8 cellular contexts compared by ENCODE assay signal in the genomic region with DNA sequence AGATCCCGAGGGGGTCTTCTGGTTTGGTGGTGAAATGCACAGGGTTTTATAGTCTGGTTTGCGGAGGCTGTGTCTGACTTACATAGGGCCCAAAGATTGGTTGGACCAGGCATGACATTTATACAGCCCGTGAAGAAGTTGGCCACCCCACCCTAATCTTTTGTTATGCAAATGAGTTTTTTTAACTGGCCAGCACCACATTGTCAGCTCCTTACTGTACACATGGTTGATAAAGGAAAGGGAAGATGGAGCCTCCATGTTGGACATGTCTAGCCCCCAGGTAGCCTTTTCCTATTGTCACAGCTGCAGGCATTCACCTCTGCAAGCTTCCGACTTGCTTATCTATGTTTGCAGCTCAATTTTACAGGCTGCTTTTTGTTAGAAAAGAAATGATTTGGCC.
"Had no signal": no experiment of that assay in that cellular context is flagged by ENCODE, and none has a peak within 500 bp of the region (broad histone marks: within the 10 kb centered on the region; RNA-seq: fewer than 3 reads in every experiment).

No MANE protein-coding gene starts in this region.

- H3K4me3 Mint-ChIP-seq: IgD-negative memory B cell had no signal

- DNase-seq: IMR-90, KBM-7, KG1 had no signal

- H3K9ac ChIP-seq: KMS-11 had no signal

- FAIRE-seq: HepG2, HTR-8/SVneo had no signal

- H3K27ac ChIP-seq: HL-60, KMS-11 had no signal

- ATAC-seq: HepG2 had no signal

- H3K4me2 ChIP-seq: KMS-11 had no signal
